In the genomic region with DNA sequence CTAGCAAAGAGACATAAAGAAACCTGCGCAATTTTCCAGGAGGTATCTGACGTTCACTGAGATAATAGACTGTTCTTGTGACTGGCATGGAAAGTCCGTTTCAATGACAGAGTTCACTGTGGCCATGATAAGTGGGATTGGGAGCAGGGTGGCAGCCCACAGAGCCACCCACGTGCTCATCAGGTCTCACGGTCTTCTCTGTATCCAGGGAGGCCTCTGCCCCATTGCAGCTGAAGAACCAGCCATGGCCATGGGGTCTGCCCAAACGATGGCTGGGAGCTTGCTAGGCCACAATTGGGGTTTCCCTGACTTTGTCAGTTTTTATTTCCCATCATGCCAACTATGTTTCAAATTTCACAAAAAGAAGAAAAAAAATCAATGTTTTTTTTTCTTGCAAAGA, we compare ENCODE assay signal across 26 cellular contexts.
"Had no signal": no experiment of that assay in that cellular context is flagged by ENCODE, and none has a peak within 500 bp of the region (broad histone marks: within the 10 kb centered on the region; RNA-seq: fewer than 3 reads in every experiment).

No MANE protein-coding gene starts in this region.

- DNase-seq: activated B cell treated with CpG ODN at 0.5 μM for 24 hours; activated CD4-positive, alpha-beta T cell treated with anti-CD3 and anti-CD28 coated beads for 48 hours; activated CD4-positive, alpha-beta T cell treated with anti-CD3 and anti-CD28 coated beads, Interleukin-2, amount 50 U/mL, for 1 hour; activated CD4-positive, alpha-beta T cell treated with anti-CD3 and anti-CD28 coated beads, Interleukin-2, amount 50 U/mL, for 48 hours; activated effector memory CD4-positive, alpha-beta T cell treated with Interleukin-2 at 50 U/mL for 16 hours; activated gamma-delta T cell treated with Interleukin-2 at 50 U/mL for 16 hours; activated naive CD4-positive, alpha-beta T cell treated with anti-CD3 and anti-CD28 coated beads, Interleukin-2, amount 50 U/mL, for 16 hours; activated naive CD4-positive, alpha-beta T cell treated with Interleukin-2 at 50 U/mL for 16 hours; activated T-cell treated with anti-CD3 and anti-CD28 coated beads, Interleukin-2, amount 50 U/mL, for 4 hours; amniotic stem cell; anterior cingulate cortex; brain microvascular endothelial cell; caudate nucleus; cortex of kidney; dermis blood vessel endothelial cell; effector CD8-positive, alpha-beta T cell; foreskin fibroblast; T-helper 1 cell; T-helper 17 cell; T1000; WERI-Rb-1 had no signal

- H3K27ac Mint-ChIP-seq: activated B cell treated with CpG ODN at 0.5 μM for 24 hours; activated naive CD8-positive, alpha-beta T cell; activated T-helper 17 cell treated with anti-CD3 and anti-CD28 coated beads, Interleukin-2, amount 50 U/mL, for 72 hours; T-helper 17 cell; T-helper 2 cell treated with Interferon-gamma antibody and Interleukin-4, amounts not matched to agents 5 μg/mL and 100 μg/mL, for 36 hours had no signal

- H3K36me3 ChIP-seq: brain microvascular endothelial cell, WERI-Rb-1 had no signal

- H3K27me3 Mint-ChIP-seq: activated naive CD8-positive, alpha-beta T cell; activated T-helper 17 cell treated with anti-CD3 and anti-CD28 coated beads, Interleukin-2, amount 50 U/mL, for 72 hours; T-helper 17 cell had no signal

- H3K27me3 ChIP-seq: brain microvascular endothelial cell had no signal

- H3K36me3 Mint-ChIP-seq: activated naive CD8-positive, alpha-beta T cell had no signal

- H3K4me1 Mint-ChIP-seq: activated B cell treated with CpG ODN at 0.5 μM for 24 hours had no signal

- H3K9me3 Mint-ChIP-seq: activated B cell treated with CpG ODN at 0.5 μM for 24 hours; activated T-cell treated with anti-CD3 and anti-CD28 coated beads, Interleukin-2, amount 50 U/mL, for 4 hours; activated T-helper 17 cell treated with anti-CD3 and anti-CD28 coated beads, Interleukin-2, amount 50 U/mL, for 72 hours; T-helper 2 cell treated with Interferon-gamma antibody and Interleukin-4, amounts not matched to agents 5 μg/mL and 100 μg/mL, for 36 hours had no signal

- H3K27ac ChIP-seq: brain microvascular endothelial cell, epithelial cell of prostate, WERI-Rb-1 had no signal

- ATAC-seq: activated CD4-positive, CD25-positive, alpha-beta regulatory T cell treated with anti-CD3 and anti-CD28 coated beads, Interleukin-2, amount 50 U/mL, for 24 hours; activated T-cell treated with anti-CD3 and anti-CD28 coated beads, Interleukin-2, amount 50 U/mL, for 4 hours; T-helper 17 cell had no signal

- H3K4me3 Mint-ChIP-seq: activated B cell treated with CpG ODN at 0.5 μM for 24 hours; activated naive CD8-positive, alpha-beta T cell; activated T-cell treated with anti-CD3 and anti-CD28 coated beads, Interleukin-2, amount 50 U/mL, for 4 hours; activated T-helper 17 cell treated with anti-CD3 and anti-CD28 coated beads, Interleukin-2, amount 50 U/mL, for 72 hours; T-helper 17 cell; T-helper 2 cell treated with Interferon-gamma antibody and Interleukin-4, amounts not matched to agents 5 μg/mL and 100 μg/mL, for 36 hours had no signal
